In genomic region chr17:38853292-38854219, GRCh38 we compare ENCODE assay signal across 8 cellular contexts. TPM values are rescaled to one million over a fixed set of nuclear protein-coding genes. Genes with fewer than 3 reads are reported as not detected.
A peak's percentile ranks its signal among the peaks of the same experiment; 100 is the strongest.
DNase-seq lines count a peak whose midpoint lies in the region; ATAC-seq and TF ChIP-seq lines count a peak whose summit lies in the region.

TSS of gene RPL23 (minus strand) at chr17:38853721. CDS start at chr17:38853710, 11 bp downstream.

- H3K9me3 ChIP-seq in MG63 = no peaks in the 10 kb centered on the region

- H3K36me3 Mint-ChIP-seq in nephron (ENCODE audit: low read depth) = peaks cover 49% of the 10 kb centered on the region

- peak within 1 kb of the TSS; percentile 98 to 100 (median 100) for H3K27ac Mint-ChIP-seq in nephron

- peak; percentile 87 for ATAC-seq in stimulated activated naive CD8-positive, alpha-beta T cell treated with anti-CD3 and anti-CD28 coated beads, Interleukin-15, Interleukin-2, amounts not matched to agents 100 U/mL and 50 U/mL, for 24 hours

- peak within 1 kb of the TSS; percentile 87 for H3K4me3 ChIP-seq in MG63

- H3K9me3 Mint-ChIP-seq in nephron = no peaks in the 10 kb centered on the region

- no peaks in the 10 kb centered on the region for H3K27me3 Mint-ChIP-seq in nephron (ENCODE audit: low read depth)

- DNase-seq in Daoy (ENCODE audit: low read depth) (peak; percentile 92), H4 (ENCODE audit: low spot score) (peak; percentile 96), MG63 (peak; percentile 95), SHP77 (lab: John Stamatoyannopoulos, UW) (peak; percentile 94 to 96), fibroblast of peridontal ligament (ENCODE audit: extremely low read depth) (peak; percentile 98)
- DNase-seq in activated T-helper 9 cell treated with anti-CD3 and anti-CD28 coated beads, Interleukin-2, amount 50 U/mL, for 16 hours (ENCODE audit: low read depth) = peak; percentile 82
- peak; percentile 91 for DNase-seq in stimulated activated naive CD8-positive, alpha-beta T cell treated with anti-CD3 and anti-CD28 coated beads, Interleukin-15, Interleukin-2, amounts not matched to agents 100 U/mL and 50 U/mL, for 24 hours

- peaks cover 48% of the 10 kb centered on the region for H3K36me3 ChIP-seq in MG63

- peaks cover 38% of the 10 kb centered on the region for H3K4me1 Mint-ChIP-seq in nephron

- peak within 1 kb of the TSS; percentile 98 to 99 (median 99) for H3K4me3 Mint-ChIP-seq in nephron

- TF ChIP-seq CTCF in nephron (IDR thresholded peaks at IDR 0.05; ENCODE audit: unreplicated experiment in 3 of 3) = no peak

- H3K27me3 ChIP-seq in MG63 = no peaks in the 10 kb centered on the region

RNA-seq across cellular contexts. Expression of gene RPL23, which starts in this region (rescaled TPM):
- 1,167 and 1,311 TPM in 2 replicates for total RNA-seq in Daoy (2014; rRNA removed; shearing (Covaris generic))
- total RNA-seq in H4 (2014; rRNA removed; shearing (Covaris generic)) = 1,542 and 1,557 TPM in 2 replicates
- 2,314 and 3,514 TPM in 2 replicates for total RNA-seq in MG63 (2014; rRNA removed; shearing (Covaris generic); ENCODE audit: low replicate concordance)

Comparison
In these comparisons a context has a peak if more than half of its experiments do, and no peak if none do; other contexts are left out.
1. Peak in every context shown above with its lines: DNase-seq, ATAC-seq and H3K4me3 ChIP-seq.